Comparison of ENCODE assay signal across 23 cellular contexts in genomic region chr14:69012251-69012953, GRCh38. TPM values are rescaled to one million over a fixed set of nuclear protein-coding genes. Genes with fewer than 3 reads are reported as not detected.
A peak's percentile ranks its signal among the peaks of the same experiment; 100 is the strongest.
DNase-seq lines count a peak whose midpoint lies in the region; ATAC-seq and TF ChIP-seq lines count a peak whose summit lies in the region.
"Had no signal": no experiment of that assay in that cellular context is flagged by ENCODE, and none has a peak within 500 bp of the region (broad histone marks: within the 10 kb centered on the region; RNA-seq: fewer than 3 reads in every experiment).

No MANE protein-coding gene starts in this region.

- H3K9ac ChIP-seq in mesenchymal stem cell (ENCODE audit: low read length), result no peak overlapping the region
- H3K9ac ChIP-seq: neural progenitor cell had no signal

- no peaks in the 10 kb centered on the region for H3K27me3 Mint-ChIP-seq in WTC11 (ENCODE audit: low read depth)
- H3K27me3 Mint-ChIP-seq: type B pancreatic cell had no signal

- TF ChIP-seq CTCF in AG04450 (IDR thresholded peaks at IDR 0.05; ENCODE audit: low read depth, low read length), result no peak
- TF ChIP-seq CTCF in WTC11 (IDR thresholded peaks at IDR 0.05), result no peak
- no peak for TF ChIP-seq CTCF in Peyer's patch (IDR thresholded peaks at IDR 0.05)

- no peak for DNase-seq in AG04450 (ENCODE audit: low read depth, low spot score)
- DNase-seq in M059J (ENCODE audit: low read depth), result peak; percentile 9
- no peak for DNase-seq in WTC11 (ENCODE audit: low spot score)
- peak; percentile 38 for DNase-seq in mesenchymal stem cell
- DNase-seq in cerebellar cortex (ENCODE audit: low spot score), result no peak
- no peak for DNase-seq in HEK293T (ENCODE audit: extremely low spot score)
- no peak for DNase-seq in Peyer's patch
- DNase-seq in stimulated activated naive CD4-positive, alpha-beta T cell treated with Interleukin-2 at 50 U/mL for 16 hours (lab: John Stamatoyannopoulos, UW), result no peak
- DNase-seq: ACHN; activated CD8-positive, alpha-beta T cell treated with anti-CD3 and anti-CD28 coated beads, Interleukin-2, amount 10 ng/mL, durations not matched to agents 7 days and 5 days; activated naive CD8-positive, alpha-beta T cell treated with anti-CD3 and anti-CD28 coated beads, Interleukin-2, amount 10 ng/mL, durations not matched to agents 7 days and 5 days; activated T-cell treated with anti-CD3 and anti-CD28 coated beads, Interleukin-2, amount 50 U/mL, for 72 hours; esophagus squamous epithelium; hippocampal formation; midbrain; NCI-H2029 treated with DMSO at 0.1 percent for 48 hours; NCI-H69; retina; stimulated activated naive CD8-positive, alpha-beta T cell treated with anti-CD3 and anti-CD28 coated beads, Interleukin-15, Interleukin-2, amounts not matched to agents 100 U/mL and 50 U/mL, for 24 hours; SW 1271 had no signal

- H3K9me3 ChIP-seq in AG04450 (ENCODE audit: control insufficient read depth, insufficient read depth, low read length), result no peaks in the 10 kb centered on the region
- no peaks in the 10 kb centered on the region for H3K9me3 ChIP-seq in mesenchymal stem cell (ENCODE audit: control insufficient read depth, low read length)
- no peaks in the 10 kb centered on the region for H3K9me3 ChIP-seq in Peyer's patch
- H3K9me3 ChIP-seq: breast epithelium, esophagus squamous epithelium had no signal

- no peak for ATAC-seq in WTC11
- ATAC-seq: activated CD8-positive, alpha-beta T cell treated with anti-CD3 and anti-CD28 coated beads, Interleukin-2, amount 10 ng/mL, durations not matched to agents 7 days and 5 days; activated T-cell treated with anti-CD3 and anti-CD28 coated beads, Interleukin-2, amount 50 U/mL, for 72 hours; stimulated activated naive CD8-positive, alpha-beta T cell treated with anti-CD3 and anti-CD28 coated beads, Interleukin-15, Interleukin-2, amounts not matched to agents 100 U/mL and 50 U/mL, for 24 hours had no signal

- peaks cover 26% of the 10 kb centered on the region for H3K4me1 Mint-ChIP-seq in WTC11

- no peak overlapping the region for H2BK120ac ChIP-seq in mesenchymal stem cell (ENCODE audit: low read depth, low read length)

- 0 out of 2 replicates have a peak overlapping the region, but pooled peaks have one; percentile 11 for H3K27ac Mint-ChIP-seq in WTC11
- H3K27ac Mint-ChIP-seq: activated CD8-positive, alpha-beta T cell treated with anti-CD3 and anti-CD28 coated beads, Interleukin-2, amount 10 ng/mL, durations not matched to agents 7 days and 5 days; activated naive CD8-positive, alpha-beta T cell treated with anti-CD3 and anti-CD28 coated beads, Interleukin-2, amount 10 ng/mL, durations not matched to agents 7 days and 5 days; activated T-cell treated with anti-CD3 and anti-CD28 coated beads, Interleukin-2, amount 50 U/mL, for 72 hours; neural progenitor cell; type B pancreatic cell had no signal

- H3K27me3 ChIP-seq in AG04450 (ENCODE audit: control insufficient read depth, insufficient read depth, low read length) (no peaks in the 10 kb centered on the region), mesenchymal stem cell (ENCODE audit: control insufficient read depth in 1 of 2, insufficient read depth in 1 of 2, low read length in 2 of 2) (no peaks in the 10 kb centered on the region), Peyer's patch (no peaks in the 10 kb centered on the region)
- H3K27me3 ChIP-seq: breast epithelium, esophagus squamous epithelium, neural progenitor cell had no signal

- no peak for TF ChIP-seq POLR2A in Peyer's patch (IDR thresholded peaks at IDR 0.05)

- H3K36me3 ChIP-seq in mesenchymal stem cell (ENCODE audit: control insufficient read depth in 1 of 2, insufficient read depth in 2 of 2, low read depth in 1 of 2, low read length in 2 of 2), result no peaks in the 10 kb centered on the region
- H3K36me3 ChIP-seq in Peyer's patch, result no peaks in the 10 kb centered on the region
- H3K36me3 ChIP-seq: breast epithelium, esophagus squamous epithelium, neural progenitor cell had no signal

- H3K4me3 ChIP-seq in AG04450 (ENCODE audit: low read depth, low read length), result no peak overlapping the region
- no peak overlapping the region for H3K4me3 ChIP-seq in mesenchymal stem cell (ENCODE audit: insufficient read depth in 1 of 2, low read depth in 1 of 2, low read length in 2 of 2)
- H3K4me3 ChIP-seq in Peyer's patch, result no peak overlapping the region
- H3K4me3 ChIP-seq: breast epithelium, esophagus squamous epithelium, neural progenitor cell had no signal

- 97% methylated on average over 3 of the region's 5 CpGs for WGBS in mesenchymal stem cell

- no peak overlapping the region for H4K8ac ChIP-seq in mesenchymal stem cell (ENCODE audit: low read length)

- no peaks in the 10 kb centered on the region for H3K9me3 Mint-ChIP-seq in WTC11
- H3K9me3 Mint-ChIP-seq: activated naive CD8-positive, alpha-beta T cell treated with anti-CD3 and anti-CD28 coated beads, Interleukin-2, amount 10 ng/mL, durations not matched to agents 7 days and 5 days; activated T-cell treated with anti-CD3 and anti-CD28 coated beads, Interleukin-2, amount 50 U/mL, for 72 hours; neural progenitor cell; type B pancreatic cell had no signal

- no peak overlapping the region for H2AFZ ChIP-seq in mesenchymal stem cell (ENCODE audit: low read depth, low read length)
- H2AFZ ChIP-seq: neural progenitor cell had no signal

- H3K4me3 Mint-ChIP-seq in WTC11, result no peak overlapping the region
- H3K4me3 Mint-ChIP-seq: activated CD8-positive, alpha-beta T cell treated with anti-CD3 and anti-CD28 coated beads, Interleukin-2, amount 10 ng/mL, durations not matched to agents 7 days and 5 days; activated naive CD8-positive, alpha-beta T cell treated with anti-CD3 and anti-CD28 coated beads, Interleukin-2, amount 10 ng/mL, durations not matched to agents 7 days and 5 days; activated T-cell treated with anti-CD3 and anti-CD28 coated beads, Interleukin-2, amount 50 U/mL, for 72 hours; neural progenitor cell; type B pancreatic cell had no signal

- H3K4me2 ChIP-seq in mesenchymal stem cell (ENCODE audit: low read length, poor library complexity, severe bottlenecking), result no peak overlapping the region
- H3K4me2 ChIP-seq: neural progenitor cell had no signal

- H2BK15ac ChIP-seq in mesenchymal stem cell (ENCODE audit: low read depth, poor library complexity, severe bottlenecking), result no peak overlapping the region

- POLR2A ChIA-PET in AG04450 (lab: Yijun Ruan, JAX), result interaction anchor here (0.5 to 0.8 kb wide), 3 partner anchors 10 to 220 kb away, joined by 3 read pairs; partner anchors contain the start of gene ZFP36L1
- POLR2A ChIA-PET in WTC11 (lab: Charles Lee), result interaction anchor here (0.6 kb wide), 1 partner anchor 896 kb away, joined by 4 read pairs; no protein-coding TSS in a partner anchor
- POLR2A ChIA-PET in HEK293T (lab: Yijun Ruan, JAX), result interaction anchor here (1.9 kb wide), 1 partner anchor 20 kb away, joined by 5 read pairs; no protein-coding TSS in a partner anchor

- H3K4me1 ChIP-seq in mesenchymal stem cell (ENCODE audit: control insufficient read depth, insufficient read depth, low read depth, low read length) (peaks cover 12% of the 10 kb centered on the region), Peyer's patch (peaks cover 0 to 20% (median 0%) of the 10 kb centered on the region in 4 donors)
- H3K4me1 ChIP-seq: breast epithelium had no signal

- H3K27ac ChIP-seq in AG04450 (ENCODE audit: low read depth, low read length), result peak overlapping the region; percentile 47
- H3K27ac ChIP-seq in mesenchymal stem cell (ENCODE audit: low read length, poor library complexity, severe bottlenecking), result no peak overlapping the region
- H3K27ac ChIP-seq in Peyer's patch, result no peak overlapping the region
- H3K27ac ChIP-seq: breast epithelium, esophagus squamous epithelium, neural progenitor cell had no signal

- peak overlapping the region; percentile 33 to 49 for H2BK12ac ChIP-seq in mesenchymal stem cell (ENCODE audit: low read length in 2 of 2)

- no peak overlapping the region for H2AK5ac ChIP-seq in mesenchymal stem cell (ENCODE audit: low read length, severe bottlenecking)

- H3K79me1 ChIP-seq in mesenchymal stem cell (replicated peaks; ENCODE audit: low read length, poor library complexity, severe bottlenecking), result no peaks in the 10 kb centered on the region

- no peak overlapping the region for H2BK5ac ChIP-seq in mesenchymal stem cell (ENCODE audit: low read depth, low read length, poor library complexity, severe bottlenecking)

- H3K4ac ChIP-seq in mesenchymal stem cell (ENCODE audit: low read depth in 1 of 2, low read length in 2 of 2), result no peak overlapping the region

- no peaks in the 10 kb centered on the region for H3K36me3 Mint-ChIP-seq in WTC11
- H3K36me3 Mint-ChIP-seq: activated naive CD8-positive, alpha-beta T cell treated with anti-CD3 and anti-CD28 coated beads, Interleukin-2, amount 10 ng/mL, durations not matched to agents 7 days and 5 days; neural progenitor cell; type B pancreatic cell had no signal

- H3K23ac ChIP-seq in mesenchymal stem cell (ENCODE audit: low read length in 2 of 2), result no peak overlapping the region

- no peak overlapping the region for H4K91ac ChIP-seq in mesenchymal stem cell (ENCODE audit: low read length)

- H3K14ac ChIP-seq in mesenchymal stem cell (ENCODE audit: low read length in 2 of 2), result no peak overlapping the region

- no peak overlapping the region for H3K18ac ChIP-seq in mesenchymal stem cell (ENCODE audit: low read depth in 1 of 2, low read length in 2 of 2)

- CTCF ChIA-PET in AG04450 (lab: Charles Lee) (interaction anchor here (0.6 to 1.7 kb wide), 4 partner anchors 89 to 101 kb away, joined by 3 to 4 read pairs (median 3); no protein-coding TSS in a partner anchor), WTC11 (lab: Charles Lee) (interaction anchor here (1.2 to 2.0 kb wide), 3 partner anchors 26 to 95 kb away, joined by 3 to 8 read pairs (median 3); no protein-coding TSS in a partner anchor), HEK293T (lab: Yijun Ruan, JAX) (interaction anchor here (0.9 kb wide), 1 partner anchor 9 kb away, joined by 3 read pairs; no protein-coding TSS in a partner anchor)

TF ChIP-seq in WTC11, 78 proteins besides CTCF, POLR2A, EP300 and RAD21 (continues in another document):
- 0 out of 2 replicates have a peak, but pooled peaks have one; percentile 35 for TF ChIP-seq ZNF416 (CRISPR knock-in tag; IDR thresholded peaks at IDR 0.05)

TF ChIP-seq in HEK293T, 16 proteins besides CTCF, POLR2A, EP300 and RAD21 (continues in another document):
- TF ChIP-seq L3MBTL2 (conservative IDR thresholded peaks at IDR 0.05) (no peak), NFRKB (IDR thresholded peaks at IDR 0.05) (no peak), LEF1 (IDR thresholded peaks at IDR 0.05; ENCODE audit: borderline replicate concordance) (no peak), SP1 (IDR thresholded peaks at IDR 0.05) (no peak), FOXM1 (IDR thresholded peaks at IDR 0.05; ENCODE audit: borderline replicate concordance) (no peak), FOXA1 (IDR thresholded peaks at IDR 0.05) (no peak)

RNA-seq across cellular contexts. Expression of gene ACTN1, which starts 33.3 kb away (rescaled TPM):
- 641 and 751 TPM in 2 replicates for polyA plus RNA-seq in AG04450 (2011; rRNA removed)
- polyA minus RNA-seq in AG04450 (2011; rRNA and poly(A)+ RNA removed), result 1,243 and 1,580 TPM in 2 replicates
- total RNA-seq in M059J (2014; rRNA removed; shearing (Covaris generic)), result 221 and 363 TPM in 2 replicates
- total RNA-seq in WTC11 (2021) (196 to 198 TPM (median 197 TPM) in 3 replicates), Peyer's patch (100 to 1,000 TPM in 1 of 4 donors, 10 to 100 TPM in 3; 40.3 to 585 (median 80.1) TPM)
- 359 TPM for polyA plus RNA-seq in mesenchymal stem cell (2013, experiment 1 of 2)
- 344 TPM for polyA plus RNA-seq in mesenchymal stem cell (2013, experiment 2 of 2)

Comparison
In these comparisons a context has a peak if more than half of its experiments do, and no peak if none do; other contexts are left out.
1. DNase-seq: peak in M059J (single experiment) and mesenchymal stem cell (single experiment); none in AG04450 (single experiment), WTC11 (single experiment), cerebellar cortex (single experiment), HEK293T (single experiment), Peyer's patch (0 of 3) and stimulated activated naive CD4-positive, alpha-beta T cell treated with Interleukin-2 at 50 U/mL for 16 hours (single experiment).